26 cellular contexts compared by ENCODE assay signal in genomic region chr12:130186101-130186465, GRCh38. TPM values are rescaled to one million over a fixed set of nuclear protein-coding genes. Genes with fewer than 3 reads are reported as not detected.
"Had no signal": no experiment of that assay in that cellular context is flagged by ENCODE, and none has a peak within 500 bp of the region (broad histone marks: within the 10 kb centered on the region; RNA-seq: fewer than 3 reads in every experiment).

No MANE protein-coding gene starts in this region.

- H3K27ac ChIP-seq: hepatocyte, neural progenitor cell, psoas muscle, testis, tibial artery, upper lobe of left lung had no signal

- ATAC-seq: effector memory CD8-positive, alpha-beta T cell; left lobe of liver; mucosa of descending colon; naive thymus-derived CD4-positive, alpha-beta T cell; sciatic nerve; stimulated activated effector memory CD8-positive, alpha-beta T cell treated with anti-CD3 and anti-CD28 coated beads, Interleukin-12 subunit alpha, Interleukin-12 subunit beta, amount 100 ng/mL, for 72 hours; stimulated activated naive CD8-positive, alpha-beta T cell treated with anti-CD3 and anti-CD28 coated beads, Interleukin-15, Interleukin-2, amounts not matched to agents 100 U/mL and 50 U/mL, for 24 hours had no signal

- DNase-seq: caudate nucleus; cerebellar nuclear complex; cortex of kidney; effector memory CD8-positive, alpha-beta T cell; kidney glomerular epithelial cell; mucosa of descending colon; naive thymus-derived CD4-positive, alpha-beta T cell; nucleus accumbens; psoas muscle; retina; stimulated activated CD4-positive, alpha-beta T cell treated with anti-CD3 and anti-CD28 coated beads, Interleukin-2, amount 100 ng/mL, for 24 hours; stimulated activated CD4-positive, alpha-beta T cell treated with anti-CD3 and anti-CD28 coated beads, Interleukin-4, amount 100 ng/mL, for 24 hours; stimulated activated naive CD8-positive, alpha-beta T cell treated with anti-CD3 and anti-CD28 coated beads, Interleukin-15, Interleukin-2, amounts not matched to agents 100 U/mL and 50 U/mL, for 24 hours; substantia nigra; testis; tibial artery; upper lobe of left lung had no signal

RNA-seq across cellular contexts. Expression of gene FZD10, which starts 23.8 kb away (rescaled TPM):
- total RNA-seq: fibroblast of villous mesenchyme; glomerular endothelial cell; left lobe of liver; liver; naive thymus-derived CD4-positive, alpha-beta T cell; osteocyte had no signal
